In genomic region chr4:111883557-111883999, GRCh38 we compare ENCODE assay signal across 11 cellular contexts.
DNase-seq lines count a peak whose midpoint lies in the region; FAIRE-seq lines count a peak whose summit lies in the region.
"Had no signal": no experiment of that assay in that cellular context is flagged by ENCODE, and none has a peak within 500 bp of the region (broad histone marks: within the 10 kb centered on the region; RNA-seq: fewer than 3 reads in every experiment).

No MANE protein-coding gene starts in this region.

- FAIRE-seq in islet of Langerhans (lab: Jason Lieb, UNC) = peak; percentile 75

- DNase-seq in D341Med (ENCODE audit: low spot score) (peak; percentile 41), NCI-H1105 (lab: John Stamatoyannopoulos, UW) (peak; percentile 25), NCI-H774 (lab: John Stamatoyannopoulos, UW) (peak; percentile 50), middle frontal gyrus (ENCODE audit: extremely low spot score, low spot score) (no peak), amygdala (lab: John Stamatoyannopoulos, UW) (no peak), putamen (ENCODE audit: low spot score) (no peak), kidney tubule cell (ENCODE audit: low spot score) (no peak)
- DNase-seq: activated CD4-positive, alpha-beta T cell treated with anti-CD3 and anti-CD28 coated beads for 36 hours; gastrocnemius medialis; stimulated activated naive CD8-positive, alpha-beta T cell treated with anti-CD3 and anti-CD28 coated beads, Interleukin-15, amount 100 ng/mL, for 72 hours had no signal

Comparison
In these comparisons a context has a peak if more than half of its experiments do, and no peak if none do; other contexts are left out.
1. DNase-seq: peak in D341Med (single experiment), NCI-H1105 (single experiment) and NCI-H774 (single experiment); none in middle frontal gyrus (single experiment), amygdala (0 of 56), putamen (single experiment) and kidney tubule cell (single experiment).